8 cellular contexts compared by ENCODE assay signal in genomic region chr2:168456526-168457176, GRCh38. TPM values are rescaled to one million over a fixed set of nuclear protein-coding genes. Genes with fewer than 3 reads are reported as not detected.
A peak's percentile ranks its signal among the peaks of the same experiment; 100 is the strongest.
DNase-seq lines count a peak whose midpoint lies in the region; ATAC-seq and TF ChIP-seq lines count a peak whose summit lies in the region.

No MANE protein-coding gene starts in this region.

- no peak for TF ChIP-seq POLR2A in erythroblast (IDR thresholded peaks at IDR 0.05; ENCODE audit: low read length)

- no peaks in the 10 kb centered on the region for H3K36me3 ChIP-seq in HAP-1 (replicated peaks)
- H3K36me3 ChIP-seq in MG63, result no peaks in the 10 kb centered on the region
- H3K36me3 ChIP-seq in muscle layer of colon (ENCODE audit: insufficient read depth, low read length), result no peaks in the 10 kb centered on the region
- H3K36me3 ChIP-seq in thoracic aorta, result no peaks in the 10 kb centered on the region

- H3K9ac ChIP-seq in muscle layer of colon (ENCODE audit: low read length), result no peak overlapping the region

- no peaks in the 10 kb centered on the region for H3K9me3 ChIP-seq in HAP-1
- peaks cover 8% of the 10 kb centered on the region; the same call in 1 of the 2 replicates for H3K9me3 ChIP-seq in MG63
- H3K9me3 ChIP-seq in muscle layer of colon (ENCODE audit: low read length), result no peaks in the 10 kb centered on the region
- no peaks in the 10 kb centered on the region for H3K9me3 ChIP-seq in thoracic aorta

- no peaks in the 10 kb centered on the region for H3K27me3 ChIP-seq in HAP-1 (ENCODE audit: low read depth)
- H3K27me3 ChIP-seq in MG63, result no peaks in the 10 kb centered on the region
- H3K27me3 ChIP-seq in muscle layer of colon (ENCODE audit: control insufficient read depth in 1 of 2, insufficient read depth in 2 of 2, low read length in 2 of 2), result no peaks in the 10 kb centered on the region
- H3K27me3 ChIP-seq in thoracic aorta (replicated peaks; ENCODE audit: insufficient read depth), result no peaks in the 10 kb centered on the region

- H3K4me3 ChIP-seq in HAP-1 (peak overlapping the region; percentile 70), MG63 (peak overlapping the region; percentile 94), muscle layer of colon (ENCODE audit: low read depth in 1 of 2, low read length in 2 of 2) (peak overlapping the region; percentile 70 to 78), thoracic aorta (peak overlapping the region; percentile 87)

- H3K4me1 ChIP-seq in HAP-1, result peaks cover 20% of the 10 kb centered on the region
- H3K4me1 ChIP-seq in muscle layer of colon (ENCODE audit: insufficient read depth, low read length), result peaks cover 4% of the 10 kb centered on the region
- peaks cover 2 to 12% of the 10 kb centered on the region in 2 donors for H3K4me1 ChIP-seq in thoracic aorta (ENCODE audit: control insufficient read depth in 1 of 2, low read depth in 2 of 2)

- DNase-seq in NCI-H524 (lab: John Stamatoyannopoulos, UW) (peak; percentile 36 to 55), NCI-H524 treated with DMSO at 0.1 percent for 48 hours (lab: John Stamatoyannopoulos, UW) (no peak), HAP-1 (ENCODE audit: low spot score in 2 of 2) (peak in 1 of 2 experiments; percentile 57), MG63 (peak; percentile 48), erythroblast (lab: John Stamatoyannopoulos, UW) (peak; percentile 67 to 72), thoracic aorta (ENCODE audit: low spot score) (no peak)
- peak; percentile 17 to 20 for DNase-seq in activated CD4-positive, alpha-beta T cell treated with anti-CD3 and anti-CD28 coated beads, Interleukin-2, amount 50 U/mL, for 24 hours (ENCODE audit: low read depth in 1 of 2, low spot score in 1 of 2)

- peak overlapping the region; percentile 27 for H3K27ac ChIP-seq in muscle layer of colon (ENCODE audit: low read depth, low read length)
- peak overlapping the region in 1 of 2 donors; percentile 45 for H3K27ac ChIP-seq in thoracic aorta

- ATAC-seq in thoracic aorta (ENCODE audit: insufficient number of reproducible peaks, low FRiP score, low read depth), result peak; percentile 65

- no peak for TF ChIP-seq CTCF in thoracic aorta (IDR thresholded peaks at IDR 0.05)

- in situ Hi-C loops in HAP-1 (cut with MboI; ENCODE audit: low sequenced_read_pairs), result no loop called here

RNA-seq across cellular contexts. Expression of gene CERS6, which starts 0.6 kb away (rescaled TPM):
- total RNA-seq in MG63 (2014; rRNA removed; shearing (Covaris generic); ENCODE audit: low replicate concordance), result 12.4 and 19.9 TPM in 2 replicates
- 10 to 100 TPM; 13.7 to 15.8 TPM for total RNA-seq in thoracic aorta

Comparison
In these comparisons a context has a peak if more than half of its experiments do, and no peak if none do; other contexts are left out.
1. DNase-seq: peak in NCI-H524 (2 of 2), MG63 (single experiment), activated CD4-positive, alpha-beta T cell treated with anti-CD3 and anti-CD28 coated beads, Interleukin-2, amount 50 U/mL, for 24 hours (2 of 2) and erythroblast (2 of 2); none in NCI-H524 treated with DMSO at 0.1 percent for 48 hours (single experiment) and thoracic aorta (single experiment).
2. Peak in every context shown above with its lines, with median percentiles within 50 percentile points of each other: H3K4me3 ChIP-seq.